8 cellular contexts compared by ENCODE assay signal in the genomic region with DNA sequence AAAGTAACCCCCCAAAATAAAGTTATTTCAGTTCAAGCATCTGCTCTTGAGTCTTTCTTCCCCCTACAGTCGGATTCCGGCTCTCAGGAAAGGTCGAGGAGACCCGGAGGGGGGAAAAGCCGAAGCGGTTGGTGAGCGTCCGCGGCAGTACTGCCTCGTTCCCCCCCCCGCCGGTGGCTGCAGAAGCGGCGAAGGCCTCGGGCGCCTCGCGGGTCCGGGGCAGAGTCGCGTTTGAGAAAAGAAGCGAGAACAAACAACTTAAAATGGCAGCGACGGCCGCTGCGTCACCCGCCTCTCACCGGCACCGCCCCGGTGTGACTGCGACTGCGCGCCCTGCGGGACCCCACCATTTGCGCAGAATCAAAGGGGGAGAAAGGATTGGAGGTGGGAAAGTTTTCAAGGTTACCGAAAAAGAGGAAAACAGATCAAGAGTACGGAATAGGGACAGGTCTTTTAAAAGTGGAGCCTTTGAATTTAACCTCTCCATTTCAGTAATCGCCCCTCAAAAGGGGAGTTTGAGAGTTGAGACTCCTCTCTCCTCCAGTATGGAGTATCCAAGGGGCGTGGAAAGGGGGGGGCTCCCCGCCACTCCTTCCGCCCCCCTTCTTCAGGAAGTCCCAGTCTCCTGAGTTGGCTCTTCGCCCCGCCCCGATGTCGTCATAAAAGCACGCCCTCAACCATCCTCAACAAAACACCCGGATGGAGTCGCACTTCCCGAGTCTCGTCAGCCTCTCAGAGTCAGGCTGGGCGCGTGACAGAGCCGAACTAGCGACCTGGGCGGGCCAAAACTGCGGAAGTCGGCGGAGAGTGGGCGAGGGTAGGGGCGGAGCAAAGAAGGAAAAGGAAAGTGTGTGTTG. TPM values are rescaled to one million over a fixed set of nuclear protein-coding genes. Genes with fewer than 3 reads are reported as not detected.
DNase-seq lines count a peak whose midpoint lies in the region; ATAC-seq and TF ChIP-seq lines count a peak whose summit lies in the region.

No MANE protein-coding gene starts in this region.

- TF ChIP-seq CTCF in GM13976 (IDR thresholded peaks at IDR 0.05; ENCODE audit: borderline replicate concordance, control extremely low read depth, extremely low read depth, insufficient read depth, missing control alignments) (no peak), adrenal gland (IDR thresholded peaks at IDR 0.05) (peak in 3 of 6 experiments; percentile 9 to 35 (median 17)), parathyroid adenoma (IDR thresholded peaks at IDR 0.05) (no peak), tibial nerve (IDR thresholded peaks at IDR 0.05) (peak in 2 of 5 experiments; percentile 24 to 52)

- peak; percentile 86 for ATAC-seq in HG02852 (IDR thresholded peaks at IDR 0.05; ENCODE audit: unreplicated experiment)

- peaks cover 35% of the 10 kb centered on the region for H3K79me2 ChIP-seq in parathyroid adenoma

- peak overlapping the region; percentile 93 for H2AFZ ChIP-seq in parathyroid adenoma

- intact Hi-C loops in adrenal gland (cut with DNase I): no loop called here
- intact Hi-C loops in cardiac septum (cut with DNase I): loop anchor here (2.0 kb wide), 2 partner anchors 54 kb away; partner anchors contain the start of genes ACOT13, GMNN and TDP2

- WGBS in adrenal gland, 4 donors: 0 to 1% (median 0%) methylated on average over 42 to 60 of the region's 60 CpGs
- 0% methylated on average over 60 of the region's 60 CpGs for WGBS in tibial nerve, 2 donors

- H3K27ac ChIP-seq in adrenal gland (peak overlapping the region; percentile 98 to 100 (median 98)), parathyroid adenoma (peak overlapping the region; percentile 99), tibial nerve (peak overlapping the region; percentile 96 to 100 (median 97))

- H3K9ac ChIP-seq in parathyroid adenoma: peak overlapping the region; percentile 99

- TF ChIP-seq POLR2A in adrenal gland (IDR thresholded peaks at IDR 0.05) (peak; percentile 99), tibial nerve (IDR thresholded peaks at IDR 0.05) (peak; percentile 99)

- peak; percentile 86 to 99 for TF ChIP-seq EP300 in tibial nerve (IDR thresholded peaks at IDR 0.05)

- DNase-seq in GM13976 (ENCODE audit: low spot score) (peak; percentile 97), NCI-H1436 treated with DMSO at 0.1 percent for 48 hours (lab: John Stamatoyannopoulos, UW) (peak; percentile 96), T follicular helper cell (ENCODE audit: low read depth) (peak; percentile 100), adrenal gland (peak; percentile 100), cardiac septum (ENCODE audit: low spot score) (peak; percentile 100), tibial nerve (ENCODE audit: low spot score in 2 of 2) (peak; percentile 100)

- H3K4me1 ChIP-seq in adrenal gland (replicated peaks in 1 of 2) (peaks cover 33 to 35% of the 10 kb centered on the region in 2 donors), parathyroid adenoma (peaks cover 4% of the 10 kb centered on the region), tibial nerve (peaks cover 0 to 35% (median 16%) of the 10 kb centered on the region in 4 donors)

- in situ Hi-C loops in GM13976 (cut with MboI; ENCODE audit: low sequenced_read_pairs, unreplicated experiment): no loop called here

- H3K9me3 ChIP-seq in adrenal gland (replicated peaks in 1 of 3): no peaks in the 10 kb centered on the region
- H3K9me3 ChIP-seq in parathyroid adenoma (ENCODE audit: control insufficient read depth, low read length): no peaks in the 10 kb centered on the region
- no peaks in the 10 kb centered on the region for H3K9me3 ChIP-seq in tibial nerve

- peaks cover 0 to 8% of the 10 kb centered on the region in 2 donors for H3K36me3 ChIP-seq in adrenal gland (replicated peaks in 1 of 2)
- H3K36me3 ChIP-seq in parathyroid adenoma (ENCODE audit: control insufficient read depth, insufficient read depth, low read length): no peaks in the 10 kb centered on the region
- H3K36me3 ChIP-seq in tibial nerve: peaks cover 0 to 11% (median 0%) of the 10 kb centered on the region in 3 donors

- H3K4me3 ChIP-seq in adrenal gland (peak overlapping the region; percentile 73 to 100 (median 98)), parathyroid adenoma (ENCODE audit: low read depth, low read length) (peak overlapping the region; percentile 98), tibial nerve (peak overlapping the region; percentile 69 to 86 (median 74))

- H3K4me2 ChIP-seq in parathyroid adenoma (ENCODE audit: low read length): peak overlapping the region; percentile 82

- no peaks in the 10 kb centered on the region for H3K27me3 ChIP-seq in adrenal gland
- H3K27me3 ChIP-seq in parathyroid adenoma (ENCODE audit: control insufficient read depth, insufficient read depth, low read length): no peaks in the 10 kb centered on the region
- H3K27me3 ChIP-seq in tibial nerve: no peaks in the 10 kb centered on the region

RNA-seq across cellular contexts. Expression of gene C6orf62, which starts 1.9 kb away (rescaled TPM):
- total RNA-seq in adrenal gland: 100 to 1,000 TPM in 4 of 8 donors, 10 to 100 TPM in 4; 57.2 to 121 (median 103) TPM
- polyA plus RNA-seq in adrenal gland: 100 to 1,000 TPM in 2 of 3 donors, 10 to 100 TPM in 1; 52.3 to 120 (median 106) TPM
- 48.2 TPM for total RNA-seq in cardiac septum
- total RNA-seq in tibial nerve: 100 to 1,000 TPM in 1 of 4 donors, 10 to 100 TPM in 3; 55.9 to 122 (median 77.9) TPM

RNA-seq across cellular contexts. Expression of gene GMNN, which starts 53.9 kb away (rescaled TPM):
- total RNA-seq in adrenal gland: 10 to 100 TPM in 3 of 8 donors, 1 to 10 TPM in 5; 5.3 to 57.9 (median 8.3) TPM
- 10 to 100 TPM in 1 of 3 donors, 1 to 10 TPM in 2; 4.1 to 22.0 (median 7.1) TPM for polyA plus RNA-seq in adrenal gland
- total RNA-seq in cardiac septum: 3.7 TPM
- total RNA-seq in tibial nerve: 10 to 100 TPM in 3 of 4 donors, 1 to 10 TPM in 1; 5.5 to 20.7 (median 13.9) TPM

RNA-seq across cellular contexts. Expression of gene ACOT13, which starts 54.0 kb away (rescaled TPM):
- total RNA-seq in adrenal gland (10 to 100 TPM in 5 of 8 donors, 1 to 10 TPM in 3; 6.9 to 33.9 (median 15.7) TPM), cardiac septum (40.5 TPM), tibial nerve (10 to 100 TPM in 1 of 4 donors, 1 to 10 TPM in 3; 3.3 to 10.2 (median 7.5) TPM)
- 100 to 1,000 TPM in 1 of 3 donors, 10 to 100 TPM in 2; 64.5 to 104 (median 76.6) TPM for polyA plus RNA-seq in adrenal gland

RNA-seq across cellular contexts. Expression of gene TDP2, which starts 54.1 kb away (rescaled TPM):
- total RNA-seq in adrenal gland (10 to 100 TPM; 12.9 to 41.0 (median 33.0) TPM), cardiac septum (24.1 TPM), tibial nerve (10 to 100 TPM; 24.9 to 32.0 (median 31.3) TPM)
- 10 to 100 TPM; 31.6 to 55.8 (median 44.2) TPM for polyA plus RNA-seq in adrenal gland

Comparison
In these comparisons a context has a peak if more than half of its experiments do, and no peak if none do; other contexts are left out.
1. Peak in every context shown above with its lines: DNase-seq, ATAC-seq, H3K4me3 ChIP-seq and H3K27ac ChIP-seq.